13 cellular contexts compared by ENCODE assay signal in the genomic region with DNA sequence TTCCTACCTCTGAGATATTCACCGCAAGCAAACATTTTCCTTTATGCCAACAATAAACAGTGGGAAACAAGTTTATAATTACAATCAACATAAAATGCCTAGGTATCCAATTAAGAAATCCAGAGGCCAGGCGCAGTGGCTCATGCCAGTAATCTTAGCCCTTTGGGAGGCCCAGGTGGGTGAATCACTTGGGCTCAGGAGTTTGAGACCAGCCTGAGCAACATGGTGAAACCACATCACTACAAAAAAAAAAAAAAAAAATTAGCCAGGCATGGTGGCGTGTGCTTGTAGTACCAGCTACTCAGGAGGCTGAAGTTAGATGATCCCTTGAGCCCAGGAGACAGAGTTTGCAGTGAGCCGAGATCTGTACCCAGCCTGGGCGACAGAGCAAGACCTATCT. TPM values are rescaled to one million over a fixed set of nuclear protein-coding genes. Genes with fewer than 3 reads are reported as not detected.
DNase-seq lines count a peak whose midpoint lies in the region; TF ChIP-seq lines count a peak whose summit lies in the region.
"Had no signal": no experiment of that assay in that cellular context is flagged by ENCODE, and none has a peak within 500 bp of the region (broad histone marks: within the 10 kb centered on the region; RNA-seq: fewer than 3 reads in every experiment).

No MANE protein-coding gene starts in this region.

- peaks cover 0 to 88% (median 0%) of the 10 kb centered on the region in 11 experiments; a peak in 6 of 22 replicates for H4K20me1 ChIP-seq in BLaER1 treated with 17β-estradiol and CSF1 and Interleukin-3, amounts not matched to agents 10 nM and 100 nM

- POLR2A ChIA-PET in CD8-positive, alpha-beta memory T cell (lab: Charles Lee): interaction anchor here (2.2 kb wide), 1 partner anchor 10 kb away, joined by 8 read pairs; no protein-coding TSS in a partner anchor

- peak overlapping the region in 4 of 7 donors; percentile 7 to 45 (median 14) for H3K4me3 Mint-ChIP-seq in CD8-positive, alpha-beta memory T cell
- no peak overlapping the region for H3K4me3 Mint-ChIP-seq in activated T-helper 2 cell treated with anti-CD3 and anti-CD28 coated beads, Interferon-gamma antibody, Interleukin-2, Interleukin-4, amounts not matched to agents 10 μg/mL and 5 μg/mL and 100 μg/mL, durations not matched to agents 14 hours and 24 hours and 36 hours (ENCODE audit: low read depth)
- H3K4me3 Mint-ChIP-seq: IgD-negative memory B cell; stimulated activated naive B cell treated with anti-CD40 and anti-IgM and Interleukin-4, amounts not matched to agents 10 μg/mL and 1 μg/mL and 100 μg/mL, for 72 hours had no signal

- H3K27me3 Mint-ChIP-seq in CD8-positive, alpha-beta memory T cell: no peaks in the 10 kb centered on the region
- no peaks in the 10 kb centered on the region for H3K27me3 Mint-ChIP-seq in activated T-helper 2 cell treated with anti-CD3 and anti-CD28 coated beads, Interferon-gamma antibody, Interleukin-2, Interleukin-4, amounts not matched to agents 10 μg/mL and 5 μg/mL and 100 μg/mL, durations not matched to agents 14 hours and 24 hours and 36 hours (ENCODE audit: low read depth)
- H3K27me3 Mint-ChIP-seq: stimulated activated naive B cell treated with anti-CD40 and anti-IgM and Interleukin-4, amounts not matched to agents 10 μg/mL and 1 μg/mL and 100 μg/mL, for 72 hours had no signal

- H3K27ac ChIP-seq in BLaER1 treated with 17β-estradiol and CSF1 and Interleukin-3, amounts not matched to agents 10 nM and 100 nM: peak overlapping the region in 10 of 11 experiments; percentile 66 to 95 (median 87); a peak in 18 of 22 replicates
- H3K27ac ChIP-seq in CD8-positive, alpha-beta memory T cell (ENCODE audit: low read depth, low read length): no peak overlapping the region
- peak overlapping the region; percentile 79 for H3K27ac ChIP-seq in neutrophil

- intact Hi-C loops in activated T-helper 2 cell treated with anti-CD3 and anti-CD28 coated beads, Interferon-gamma antibody, Interleukin-2, Interleukin-4, amounts not matched to agents 10 μg/mL and 5 μg/mL and 100 μg/mL, durations not matched to agents 14 hours and 24 hours and 36 hours (cut with micrococcal nuclease): no loop called here

- DNase-seq in CD8-positive, alpha-beta memory T cell: peak in 1 of 5 donors; percentile 13
- DNase-seq in activated T-helper 2 cell treated with anti-CD3 and anti-CD28 coated beads, Interferon-gamma antibody, Interleukin-2, Interleukin-4, amounts not matched to agents 10 μg/mL and 5 μg/mL and 100 μg/mL, durations not matched to agents 14 hours and 24 hours and 36 hours (ENCODE audit: low spot score): no peak
- DNase-seq in retina (no peak), SIG-M5 (lab: John Stamatoyannopoulos, UW) (no peak), occipital lobe (lab: John Stamatoyannopoulos, UW) (no peak)
- DNase-seq: Calu3; mesenchymal stem cell; stimulated activated naive B cell treated with anti-CD40 and anti-IgM and Interleukin-4, amounts not matched to agents 10 μg/mL and 1 μg/mL and 100 μg/mL, for 72 hours had no signal

- H3K9ac ChIP-seq in BLaER1 treated with 17β-estradiol and CSF1 and Interleukin-3, amounts not matched to agents 10 nM and 100 nM: peak overlapping the region in 2 of 11 experiments; percentile 68 to 75; a peak in 2 of 22 replicates

- peak overlapping the region; percentile 43 to 89 (median 78) for H3K27ac Mint-ChIP-seq in CD8-positive, alpha-beta memory T cell
- H3K27ac Mint-ChIP-seq in activated T-helper 2 cell treated with anti-CD3 and anti-CD28 coated beads, Interferon-gamma antibody, Interleukin-2, Interleukin-4, amounts not matched to agents 10 μg/mL and 5 μg/mL and 100 μg/mL, durations not matched to agents 14 hours and 24 hours and 36 hours: peak overlapping the region; percentile 36
- H3K27ac Mint-ChIP-seq: IgD-negative memory B cell; stimulated activated naive B cell treated with anti-CD40 and anti-IgM and Interleukin-4, amounts not matched to agents 10 μg/mL and 1 μg/mL and 100 μg/mL, for 72 hours had no signal

- no peaks in the 10 kb centered on the region for H3K9me3 ChIP-seq in BLaER1 treated with 17β-estradiol and CSF1 and Interleukin-3, amounts not matched to agents 10 nM and 100 nM (replicated peaks in 1 of 11)
- no peaks in the 10 kb centered on the region for H3K9me3 ChIP-seq in CD8-positive, alpha-beta memory T cell (ENCODE audit: low read length)
- H3K9me3 ChIP-seq in neutrophil: no peaks in the 10 kb centered on the region
- H3K9me3 ChIP-seq: esophagus muscularis mucosa had no signal

- H3K4me1 ChIP-seq in BLaER1 treated with 17β-estradiol and CSF1 and Interleukin-3, amounts not matched to agents 10 nM and 100 nM: peaks cover 92 to 100% (median 98%) of the 10 kb centered on the region in 10 experiments
- H3K4me1 ChIP-seq in CD8-positive, alpha-beta memory T cell (ENCODE audit: insufficient read depth, low read length): peaks cover 94% of the 10 kb centered on the region
- H3K4me1 ChIP-seq in neutrophil (ENCODE audit: control insufficient read depth in 1 of 2, insufficient read depth in 1 of 2, low read depth in 1 of 2, low read length in 1 of 2): peaks cover 77 to 90% of the 10 kb centered on the region in 2 experiments

- no peaks in the 10 kb centered on the region for H3K9me3 Mint-ChIP-seq in CD8-positive, alpha-beta memory T cell
- H3K9me3 Mint-ChIP-seq in activated T-helper 2 cell treated with anti-CD3 and anti-CD28 coated beads, Interferon-gamma antibody, Interleukin-2, Interleukin-4, amounts not matched to agents 10 μg/mL and 5 μg/mL and 100 μg/mL, durations not matched to agents 14 hours and 24 hours and 36 hours: no peaks in the 10 kb centered on the region
- H3K9me3 Mint-ChIP-seq: IgD-negative memory B cell; stimulated activated naive B cell treated with anti-CD40 and anti-IgM and Interleukin-4, amounts not matched to agents 10 μg/mL and 1 μg/mL and 100 μg/mL, for 72 hours had no signal

- no peak for TF ChIP-seq CTCF in neutrophil (IDR thresholded peaks at IDR 0.05)

- no peaks in the 10 kb centered on the region for H3K27me3 ChIP-seq in BLaER1 treated with 17β-estradiol and CSF1 and Interleukin-3, amounts not matched to agents 10 nM and 100 nM
- no peaks in the 10 kb centered on the region for H3K27me3 ChIP-seq in CD8-positive, alpha-beta memory T cell (ENCODE audit: insufficient read depth, low read length, poor library complexity, severe bottlenecking)
- H3K27me3 ChIP-seq in neutrophil: no peaks in the 10 kb centered on the region
- H3K27me3 ChIP-seq: esophagus muscularis mucosa had no signal

- H3K36me3 Mint-ChIP-seq in CD8-positive, alpha-beta memory T cell: peaks cover 0 to 1% (median 0%) of the 10 kb centered on the region in 3 donors
- peaks cover 13% of the 10 kb centered on the region for H3K36me3 Mint-ChIP-seq in activated T-helper 2 cell treated with anti-CD3 and anti-CD28 coated beads, Interferon-gamma antibody, Interleukin-2, Interleukin-4, amounts not matched to agents 10 μg/mL and 5 μg/mL and 100 μg/mL, durations not matched to agents 14 hours and 24 hours and 36 hours (ENCODE audit: low read depth)
- H3K36me3 Mint-ChIP-seq: IgD-negative memory B cell; stimulated activated naive B cell treated with anti-CD40 and anti-IgM and Interleukin-4, amounts not matched to agents 10 μg/mL and 1 μg/mL and 100 μg/mL, for 72 hours had no signal

- H3K4me1 Mint-ChIP-seq in CD8-positive, alpha-beta memory T cell: peaks cover 53 to 59% (median 56%) of the 10 kb centered on the region in 3 donors
- peaks cover 49% of the 10 kb centered on the region for H3K4me1 Mint-ChIP-seq in activated T-helper 2 cell treated with anti-CD3 and anti-CD28 coated beads, Interferon-gamma antibody, Interleukin-2, Interleukin-4, amounts not matched to agents 10 μg/mL and 5 μg/mL and 100 μg/mL, durations not matched to agents 14 hours and 24 hours and 36 hours (ENCODE audit: low read depth)

- H3K4me3 ChIP-seq in BLaER1 treated with 17β-estradiol and CSF1 and Interleukin-3, amounts not matched to agents 10 nM and 100 nM: no peak overlapping the region
- no peak overlapping the region for H3K4me3 ChIP-seq in CD8-positive, alpha-beta memory T cell (ENCODE audit: low read length)
- H3K4me3 ChIP-seq in neutrophil (ENCODE audit: low read depth in 1 of 2, low read length in 1 of 2): no peak overlapping the region
- H3K4me3 ChIP-seq: esophagus muscularis mucosa had no signal

- H3K36me3 ChIP-seq in BLaER1 treated with 17β-estradiol and CSF1 and Interleukin-3, amounts not matched to agents 10 nM and 100 nM: no peaks in the 10 kb centered on the region
- H3K36me3 ChIP-seq in CD8-positive, alpha-beta memory T cell (ENCODE audit: insufficient read depth, low read length): no peaks in the 10 kb centered on the region
- no peaks in the 10 kb centered on the region for H3K36me3 ChIP-seq in neutrophil
- H3K36me3 ChIP-seq: esophagus muscularis mucosa had no signal

- peak overlapping the region; percentile 68 to 98 (median 89); a peak in 21 of 22 replicates for H3K4me2 ChIP-seq in BLaER1 treated with 17β-estradiol and CSF1 and Interleukin-3, amounts not matched to agents 10 nM and 100 nM

- CTCF ChIA-PET in CD8-positive, alpha-beta memory T cell (lab: Charles Lee): interaction anchor here (1.5 to 2.9 kb wide), 5 partner anchors 9 to 135 kb away, joined by 4 to 15 read pairs (median 13); no protein-coding TSS in a partner anchor

RNA-seq across cellular contexts. Expression of gene TBC1D2B, which starts 17.3 kb away (rescaled TPM):
- total RNA-seq in CD8-positive, alpha-beta memory T cell: 10 to 100 TPM; 40.1 to 41.1 TPM
- polyA plus RNA-seq in CD8-positive, alpha-beta memory T cell: 26.4 TPM
- 55.0 and 63.5 TPM in 2 replicates for total RNA-seq in activated T-helper 2 cell treated with anti-CD3 and anti-CD28 coated beads, Interferon-gamma antibody, Interleukin-2, Interleukin-4, amounts not matched to agents 10 μg/mL and 5 μg/mL and 100 μg/mL, durations not matched to agents 14 hours and 24 hours and 36 hours
- total RNA-seq in occipital lobe: 12.3 TPM

RNA-seq across cellular contexts. Expression of gene SH2D7, which starts 32.1 kb away (rescaled TPM):
- total RNA-seq in CD8-positive, alpha-beta memory T cell: not detected
- polyA plus RNA-seq in CD8-positive, alpha-beta memory T cell: not detected
- total RNA-seq in activated T-helper 2 cell treated with anti-CD3 and anti-CD28 coated beads, Interferon-gamma antibody, Interleukin-2, Interleukin-4, amounts not matched to agents 10 μg/mL and 5 μg/mL and 100 μg/mL, durations not matched to agents 14 hours and 24 hours and 36 hours: not detected in 2 replicates
- not detected for total RNA-seq in occipital lobe
- total RNA-seq: Calu3, cardiac septum, esophagus muscularis mucosa had no signal
- polyA plus RNA-seq: IgD-negative memory B cell had no signal
